In genomic region chr3:12914075-12914474, GRCh38 we compare ENCODE assay signal across 19 cellular contexts.
"Had no signal": no experiment of that assay in that cellular context is flagged by ENCODE, and none has a peak within 500 bp of the region (broad histone marks: within the 10 kb centered on the region; RNA-seq: fewer than 3 reads in every experiment).

No MANE protein-coding gene starts in this region.

- H3K27me3 Mint-ChIP-seq: naive B cell, progenitor cell of endocrine pancreas had no signal

- H3K4me3 ChIP-seq: cardiac muscle cell, lower lobe of right lung, upper lobe of right lung had no signal

- H3K4me3 Mint-ChIP-seq: activated naive CD4-positive, alpha-beta T cell treated with anti-CD3 and anti-CD28 coated beads for 36 hours; naive B cell had no signal

- H3K27me3 ChIP-seq: cardiac muscle cell, foreskin keratinocyte, upper lobe of right lung had no signal

- H3K9me3 ChIP-seq: lower lobe of right lung, upper lobe of right lung had no signal

- ATAC-seq: foreskin keratinocyte; left lobe of liver; lower lobe of right lung; stimulated activated naive CD8-positive, alpha-beta T cell treated with anti-CD3 and anti-CD28 coated beads, Interleukin-15, Interleukin-2, amounts not matched to agents 100 U/mL and 50 U/mL, for 24 hours; upper lobe of right lung had no signal

- DNase-seq: activated CD4-positive, alpha-beta T cell treated with anti-CD3 and anti-CD28 coated beads for 1 hour; activated CD4-positive, alpha-beta T cell treated with anti-CD3 and anti-CD28 coated beads, Interleukin-2, amount 50 U/mL, for 4 hours; activated CD8-positive, alpha-beta memory T cell treated with anti-CD3 and anti-CD28 coated beads for 24 hours; activated CD8-positive, alpha-beta memory T cell treated with anti-CD3 and anti-CD28 coated beads, Interleukin-2, amount 50 U/mL, for 4 hours; activated effector memory CD4-positive, alpha-beta T cell treated with Interleukin-2 at 50 U/mL for 16 hours; activated naive CD4-positive, alpha-beta T cell treated with anti-CD3 and anti-CD28 coated beads for 36 hours; activated T-cell treated with anti-CD3 and anti-CD28 coated beads, Interleukin-2, amount 50 U/mL, for 48 hours; dermis blood vessel endothelial cell; effector CD8-positive, alpha-beta T cell; foreskin keratinocyte; lower lobe of right lung; naive B cell; stimulated activated CD4-positive, alpha-beta T cell treated with anti-CD3 and anti-CD28 coated beads, Interleukin-2, amount 100 ng/mL, for 48 hours; stimulated activated CD8-positive, alpha-beta memory T cell treated with anti-CD3 and anti-CD28 coated beads, Interleukin-4, amount 100 ng/mL, for 48 hours; stimulated activated naive CD8-positive, alpha-beta T cell treated with anti-CD3 and anti-CD28 coated beads, Interleukin-15, Interleukin-2, amounts not matched to agents 100 U/mL and 50 U/mL, for 24 hours; upper lobe of right lung had no signal

- H3K4me1 ChIP-seq: foreskin keratinocyte, lower lobe of right lung, upper lobe of right lung had no signal

- H3K9me3 Mint-ChIP-seq: activated naive CD4-positive, alpha-beta T cell treated with anti-CD3 and anti-CD28 coated beads for 36 hours; naive B cell had no signal

- H3K27ac Mint-ChIP-seq: activated naive CD4-positive, alpha-beta T cell treated with anti-CD3 and anti-CD28 coated beads for 36 hours; progenitor cell of endocrine pancreas had no signal

- H3K27ac ChIP-seq: cardiac muscle cell, foreskin keratinocyte, lower lobe of right lung, upper lobe of right lung had no signal
